1 cellular context compared by ENCODE assay signal in the genomic region with DNA sequence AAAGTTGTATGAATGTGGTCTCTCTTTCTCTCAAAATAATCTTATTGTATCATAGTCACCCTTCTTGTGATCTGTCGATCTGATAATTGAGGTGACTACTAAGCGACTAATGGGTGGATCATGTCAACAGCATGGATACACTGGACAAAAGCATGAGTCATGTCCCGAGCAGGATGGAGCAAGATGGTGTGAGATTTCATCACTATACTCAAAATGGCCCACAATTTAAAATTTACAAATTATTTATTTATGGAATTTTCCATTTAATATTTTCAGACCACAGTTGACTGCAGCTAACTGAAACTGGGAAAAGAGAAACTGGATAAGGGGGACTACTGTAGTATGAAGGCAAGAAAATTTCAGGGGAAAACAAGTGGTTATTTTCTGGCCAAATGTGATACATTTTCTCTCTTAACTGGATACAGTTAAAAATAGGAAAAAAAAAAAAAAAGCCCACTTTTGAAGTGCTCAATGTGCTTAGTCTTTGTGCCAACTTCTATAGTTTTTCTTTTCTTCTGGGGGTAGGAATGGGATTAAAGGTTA.
TF ChIP-seq lines count a peak whose summit lies in the region.

No MANE protein-coding gene starts in this region.

TF ChIP-seq in A549, 52 proteins besides CTCF, POLR2A, EP300 and RAD21 (continued from another document):
- TF ChIP-seq, protein P1, sequence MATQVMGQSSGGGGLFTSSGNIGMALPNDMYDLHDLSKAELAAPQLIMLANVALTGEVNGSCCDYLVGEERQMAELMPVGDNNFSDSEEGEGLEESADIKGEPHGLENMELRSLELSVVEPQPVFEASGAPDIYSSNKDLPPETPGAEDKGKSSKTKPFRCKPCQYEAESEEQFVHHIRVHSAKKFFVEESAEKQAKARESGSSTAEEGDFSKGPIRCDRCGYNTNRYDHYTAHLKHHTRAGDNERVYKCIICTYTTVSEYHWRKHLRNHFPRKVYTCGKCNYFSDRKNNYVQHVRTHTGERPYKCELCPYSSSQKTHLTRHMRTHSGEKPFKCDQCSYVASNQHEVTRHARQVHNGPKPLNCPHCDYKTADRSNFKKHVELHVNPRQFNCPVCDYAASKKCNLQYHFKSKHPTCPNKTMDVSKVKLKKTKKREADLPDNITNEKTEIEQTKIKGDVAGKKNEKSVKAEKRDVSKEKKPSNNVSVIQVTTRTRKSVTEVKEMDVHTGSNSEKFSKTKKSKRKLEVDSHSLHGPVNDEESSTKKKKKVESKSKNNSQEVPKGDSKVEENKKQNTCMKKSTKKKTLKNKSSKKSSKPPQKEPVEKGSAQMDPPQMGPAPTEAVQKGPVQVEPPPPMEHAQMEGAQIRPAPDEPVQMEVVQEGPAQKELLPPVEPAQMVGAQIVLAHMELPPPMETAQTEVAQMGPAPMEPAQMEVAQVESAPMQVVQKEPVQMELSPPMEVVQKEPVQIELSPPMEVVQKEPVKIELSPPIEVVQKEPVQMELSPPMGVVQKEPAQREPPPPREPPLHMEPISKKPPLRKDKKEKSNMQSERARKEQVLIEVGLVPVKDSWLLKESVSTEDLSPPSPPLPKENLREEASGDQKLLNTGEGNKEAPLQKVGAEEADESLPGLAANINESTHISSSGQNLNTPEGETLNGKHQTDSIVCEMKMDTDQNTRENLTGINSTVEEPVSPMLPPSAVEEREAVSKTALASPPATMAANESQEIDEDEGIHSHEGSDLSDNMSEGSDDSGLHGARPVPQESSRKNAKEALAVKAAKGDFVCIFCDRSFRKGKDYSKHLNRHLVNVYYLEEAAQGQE (IDR thresholded peaks at IDR 0.05), result no peak
- TF ChIP-seq JUNB (IDR thresholded peaks at IDR 0.05), result peak; percentile 29; the same call in 1 of the 2 replicates
- TF ChIP-seq, protein P2, sequence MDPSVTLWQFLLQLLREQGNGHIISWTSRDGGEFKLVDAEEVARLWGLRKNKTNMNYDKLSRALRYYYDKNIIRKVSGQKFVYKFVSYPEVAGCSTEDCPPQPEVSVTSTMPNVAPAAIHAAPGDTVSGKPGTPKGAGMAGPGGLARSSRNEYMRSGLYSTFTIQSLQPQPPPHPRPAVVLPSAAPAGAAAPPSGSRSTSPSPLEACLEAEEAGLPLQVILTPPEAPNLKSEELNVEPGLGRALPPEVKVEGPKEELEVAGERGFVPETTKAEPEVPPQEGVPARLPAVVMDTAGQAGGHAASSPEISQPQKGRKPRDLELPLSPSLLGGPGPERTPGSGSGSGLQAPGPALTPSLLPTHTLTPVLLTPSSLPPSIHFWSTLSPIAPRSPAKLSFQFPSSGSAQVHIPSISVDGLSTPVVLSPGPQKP (IDR thresholded peaks at IDR 0.05; ENCODE audit: low read depth, low read length), result no peak
